22 cellular contexts compared by ENCODE assay signal in genomic region chr11:87057749-87058148, GRCh38. TPM values are rescaled to one million over a fixed set of nuclear protein-coding genes. Genes with fewer than 3 reads are reported as not detected.
DNase-seq lines count a peak whose midpoint lies in the region; ATAC-seq, FAIRE-seq and TF ChIP-seq lines count a peak whose summit lies in the region.
"Had no signal": no experiment of that assay in that cellular context is flagged by ENCODE, and none has a peak within 500 bp of the region (broad histone marks: within the 10 kb centered on the region; RNA-seq: fewer than 3 reads in every experiment).

No MANE protein-coding gene starts in this region.

- H3K9me3 ChIP-seq in K562 (replicated peaks; ENCODE audit: control insufficient read depth, insufficient read depth, low read depth, low read length), result no peaks in the 10 kb centered on the region
- H3K9me3 ChIP-seq in liver (ENCODE audit: control insufficient read depth in 4 of 4, low read length in 3 of 4), result no peaks in the 10 kb centered on the region
- no peaks in the 10 kb centered on the region for H3K9me3 ChIP-seq in tibial artery

- peaks cover 15% of the 10 kb centered on the region for H3K4me1 Mint-ChIP-seq in GM23338

- FAIRE-seq in K562 (lab: Jason Lieb, UNC), result no peak
- FAIRE-seq: D721Med, GM12878, GM19239, RCC 7860 had no signal

- H3K9ac ChIP-seq in K562 (ENCODE audit: insufficient read depth in 1 of 2, low read depth in 2 of 2, low read length in 2 of 2) (no peak overlapping the region), liver (ENCODE audit: low read depth in 1 of 2, low read length in 2 of 2) (no peak overlapping the region)
- H3K9ac ChIP-seq: KMS-11 had no signal

- H3K9me3 Mint-ChIP-seq in GM23338, result no peaks in the 10 kb centered on the region

- no TSS peak for BruUV-seq in K562 (replicated peaks; lab: Mats Ljungman, UMichigan)

- in situ Hi-C loops in K562 (cut with MboI), result no loop called here

- no peaks in the 10 kb centered on the region for H3K36me3 Mint-ChIP-seq in GM23338 (ENCODE audit: low read depth)

- no peak for TF ChIP-seq EP300 in K562 (IDR thresholded peaks at IDR 0.05; ENCODE audit: low read length)

- CTCF ChIA-PET in K562 (lab: Yijun Ruan, JAX; ENCODE audit: low intra/inter-chr PET ratio), result interaction anchor here (0.7 kb wide), 1 partner anchor 1309 kb away, joined by 4 read pairs; no protein-coding TSS in a partner anchor

- TF ChIP-seq RAD21 in K562 (CRISPR knock-in tag; conservative IDR thresholded peaks at IDR 0.05 in 1 of 2, IDR thresholded peaks at IDR 0.05 in 1 of 2), result no peak
- TF ChIP-seq RAD21 in liver (IDR thresholded peaks at IDR 0.05), result no peak

- H3K9me1 ChIP-seq in K562 (ENCODE audit: control insufficient read depth, insufficient read depth, low read length), result no peaks in the 10 kb centered on the region

- TF ChIP-seq CTCF in GM23338 (conservative IDR thresholded peaks at IDR 0.05; ENCODE audit: low read depth in 2 of 2) (no peak), K562 (IDR thresholded peaks at IDR 0.05 in 2 of 3, conservative IDR thresholded peaks at IDR 0.05 in 1 of 3; ENCODE audit: insufficient read depth in 2 of 3, low read depth in 1 of 3, low read length in 3 of 3) (no peak), liver (IDR thresholded peaks at IDR 0.05; ENCODE audit: low read depth, low read length, missing input control) (no peak), tibial artery (IDR thresholded peaks at IDR 0.05) (no peak)

- peaks cover 3% of the 10 kb centered on the region for H3K27me3 Mint-ChIP-seq in GM23338 (ENCODE audit: insufficient read depth, low read depth, poor library complexity)

- H3F3A ChIP-seq in GM23338 (replicated peaks; ENCODE audit: low read depth), result no peaks in the 10 kb centered on the region

- DNase-seq in GM23338 (ENCODE audit: low spot score), result no peak
- no peak for DNase-seq in K562 (ENCODE audit: extremely low read depth in 1 of 4, low spot score in 3 of 4)
- DNase-seq in tibial artery, result no peak
- DNase-seq in NCI-H345 (lab: John Stamatoyannopoulos, UW), result no peak
- DNase-seq in DMS153 (lab: John Stamatoyannopoulos, UW), result no peak
- no peak for DNase-seq in erythroblast (lab: John Stamatoyannopoulos, UW)
- DNase-seq: DMS53, H7, IMR-90, MM.1S, NCI-H2029 treated with DMSO at 0.1 percent for 48 hours, NCI-H510A, NCI-H69, OCI-M1, SIG-M5 had no signal

- no peak for TF ChIP-seq POLR2A in K562 (conservative IDR thresholded peaks at IDR 0.05)
- TF ChIP-seq POLR2A in erythroblast (IDR thresholded peaks at IDR 0.05; ENCODE audit: low read length), result no peak

- H2AFZ ChIP-seq in GM23338 (no peak overlapping the region), K562 (ENCODE audit: low read depth, low read length) (no peak overlapping the region)

- H3K79me2 ChIP-seq in GM23338 (replicated peaks; ENCODE audit: insufficient read depth) (peaks cover 68% of the 10 kb centered on the region), K562 (ENCODE audit: control insufficient read depth, insufficient read depth, low read length) (peaks cover 38% of the 10 kb centered on the region)

- H3K36me3 ChIP-seq in GM23338 (ENCODE audit: insufficient read depth), result no peaks in the 10 kb centered on the region
- peaks cover 4% of the 10 kb centered on the region; the same call in 1 of the 3 replicates for H3K36me3 ChIP-seq in K562 (ENCODE audit: control insufficient read depth, insufficient read depth, low read length)
- no peaks in the 10 kb centered on the region for H3K36me3 ChIP-seq in liver (ENCODE audit: control insufficient read depth in 4 of 4, insufficient read depth in 3 of 4, low read depth in 1 of 4, low read length in 3 of 4)
- H3K36me3 ChIP-seq in tibial artery, result no peaks in the 10 kb centered on the region

- POLR2A ChIA-PET in K562 (lab: Yijun Ruan, JAX), result no interaction called here

- H3K27ac Mint-ChIP-seq in GM23338, result peak overlapping the region; percentile 77

- no peaks in the 10 kb centered on the region for H3K27me3 ChIP-seq in GM23338 (ENCODE audit: insufficient read depth)
- H3K27me3 ChIP-seq in K562 (ENCODE audit: control insufficient read depth in 2 of 2, insufficient read depth in 2 of 2, low read length in 2 of 2), result no peaks in the 10 kb centered on the region
- H3K27me3 ChIP-seq in liver (ENCODE audit: control insufficient read depth in 4 of 4, insufficient read depth in 4 of 4, low read length in 3 of 4), result no peaks in the 10 kb centered on the region
- no peaks in the 10 kb centered on the region for H3K27me3 ChIP-seq in tibial artery

- ATAC-seq in GM23338 (no peak), K562 (peak; percentile 38; the same call in 2 of the 3 replicates)
- ATAC-seq: GM12878 had no signal

- H4K20me1 ChIP-seq in GM23338 (replicated peaks; ENCODE audit: insufficient read depth), result 0 out of 2 replicates have a peak, but pooled peaks cover 3% of the 10 kb centered on the region
- H4K20me1 ChIP-seq in K562 (replicated peaks; ENCODE audit: control insufficient read depth, insufficient read depth, low read length), result no peaks in the 10 kb centered on the region

- intact Hi-C loops in K562 (cut with micrococcal nuclease) (no loop called here), tibial artery (cut with DNase I; ENCODE audit: low total_unique reads) (no loop called here)

- H3K4me3 ChIP-seq in GM23338 (no peak overlapping the region), K562 (no peak overlapping the region), liver (ENCODE audit: low read depth in 1 of 3, low read length in 3 of 3) (no peak overlapping the region), tibial artery (no peak overlapping the region)
- H3K4me3 ChIP-seq: GM12878, SK-N-MC had no signal

- H3K4me1 ChIP-seq in GM23338 (ENCODE audit: insufficient read depth) (peaks cover 12% of the 10 kb centered on the region; the same call in 1 of the 2 replicates), K562 (replicated peaks in 1 of 2; ENCODE audit: control insufficient read depth in 2 of 2, insufficient read depth in 2 of 2, low read length in 2 of 2) (no peaks in the 10 kb centered on the region; a peak in 1 of 5 replicates), liver (ENCODE audit: control insufficient read depth in 4 of 4, insufficient read depth in 4 of 4, low read length in 3 of 4) (peaks cover 0 to 6% (median 0%) of the 10 kb centered on the region in 4 donors), tibial artery (peaks cover 0 to 28% (median 7%) of the 10 kb centered on the region in 4 donors)

- no peak overlapping the region for H3K4me3 Mint-ChIP-seq in GM23338

- peak overlapping the region; percentile 19; the same call in 1 of the 2 replicates for H3K4me2 ChIP-seq in GM23338
- no peak overlapping the region for H3K4me2 ChIP-seq in K562 (ENCODE audit: insufficient read depth, low read length)
- H3K4me2 ChIP-seq: KMS-11 had no signal

- H3K9me2 ChIP-seq in GM23338 (ENCODE audit: insufficient read depth), result no peaks in the 10 kb centered on the region

- H3K27ac ChIP-seq in GM23338 (ENCODE audit: low read depth) (peak overlapping the region; percentile 73), K562 (ENCODE audit: extremely low read depth, low read depth, low read length) (no peak overlapping the region), liver (ENCODE audit: low read depth in 1 of 2, low read length in 2 of 2) (no peak overlapping the region), tibial artery (peak overlapping the region; percentile 0 to 44)
- H3K27ac ChIP-seq: KMS-11, SK-N-MC had no signal

TF ChIP-seq in GM23338, 12 proteins besides CTCF, POLR2A, EP300 and RAD21 (continues in another document):
- TF ChIP-seq EZH2 (IDR thresholded peaks at IDR 0.05; ENCODE audit: low read depth, unreplicated experiment), result no peak

TF ChIP-seq in K562, 482 proteins besides CTCF, POLR2A, EP300 and RAD21 (continues in another document):
- TF ChIP-seq DLX4 (CRISPR knock-in tag; IDR thresholded peaks at IDR 0.05), result no peak
- TF ChIP-seq ZNF75A (CRISPR knock-in tag; IDR thresholded peaks at IDR 0.05), result no peak

TF ChIP-seq in liver, 16 proteins besides CTCF, POLR2A, EP300 and RAD21:
- no peak for TF ChIP-seq TAF1 (conservative IDR thresholded peaks at IDR 0.05)
- TF ChIP-seq HNF4A (conservative IDR thresholded peaks at IDR 0.05), result peak; percentile 46 to 66
- TF ChIP-seq GABPA (IDR thresholded peaks at IDR 0.05 in 1 of 2, conservative IDR thresholded peaks at IDR 0.05 in 1 of 2), result no peak
- no peak for TF ChIP-seq SP1 (IDR thresholded peaks at IDR 0.05)
- no peak for TF ChIP-seq ATF3 (IDR thresholded peaks at IDR 0.05)
- TF ChIP-seq YY1 (IDR thresholded peaks at IDR 0.05), result no peak

RNA-seq across cellular contexts. Expression of gene TMEM135, which starts 20.0 kb away (rescaled TPM):
- total RNA-seq in GM23338 (2014; rRNA removed; shearing (Covaris generic)), result 47.4 and 49.9 TPM in 2 replicates
- 19.2 and 23.4 TPM in 2 replicates for polyA plus RNA-seq in GM23338 (2016; fragmentation: Nextera tagmentation; extraction: Ambion mirVana)
- 53.5 and 67.7 TPM in 2 replicates for total RNA-seq in K562 (2011; cell fraction: chromatin; rRNA removed; ENCODE audit: low replicate concordance)
- total RNA-seq in K562 (2011; cell fraction: nucleolus; rRNA removed), result 29.0 and 34.1 TPM in 2 replicates
- total RNA-seq in K562 (2011; cell fraction: nucleoplasm; rRNA removed), result 47.7 and 69.0 TPM in 2 replicates
- total RNA-seq in K562 (2014; rRNA removed), result 17.3 and 18.1 TPM in 2 replicates
- total RNA-seq in K562 (2014; rRNA removed; fragmentation: Illumina TruSeq; extraction: Trizol), result 50.4 and 76.4 TPM in 2 replicates
- total RNA-seq in K562 (2015; rRNA removed; fragmentation: Illumina TruSeq; extraction: Trizol), result 39.5 and 53.6 TPM in 2 replicates
- 41.4 and 49.4 TPM in 2 replicates for total RNA-seq in K562 (2021)
- polyA plus RNA-seq in K562 (2011; rRNA removed), result 36.4 and 45.1 TPM in 2 replicates
- polyA plus RNA-seq in K562 (2011; cell fraction: cytosol; rRNA removed), result 25.2 and 57.5 TPM in 2 replicates
- 42.6 and 53.1 TPM in 2 replicates for polyA plus RNA-seq in K562 (2011; cell fraction: nucleus; rRNA removed)
- 22.6 and 38.2 TPM in 2 replicates for polyA plus RNA-seq in K562 (2012)
- polyA plus RNA-seq in K562 (2014; fragmentation: Illumina TruSeq; extraction: Trizol), result 23.1 and 23.2 TPM in 2 replicates
- 10 to 100 TPM; 24.0 to 24.9 TPM for polyA plus RNA-seq in K562 (2014; fragmentation: Nextera tagmentation; extraction: Ambion mirVana)
- 17.7 and 19.6 TPM in 2 replicates for polyA plus RNA-seq in K562 (2014; rRNA removed)
- 59.9 and 79.4 TPM in 2 replicates for polyA minus RNA-seq in K562 (2011; rRNA and poly(A)+ RNA removed)
- 22.8 and 25.4 TPM in 2 replicates for polyA minus RNA-seq in K562 (2011; cell fraction: cytosol; rRNA and poly(A)+ RNA removed)
- polyA minus RNA-seq in K562 (2011; cell fraction: nucleus; rRNA and poly(A)+ RNA removed), result 69.3 and 81.3 TPM in 2 replicates
- 10 to 100 TPM; 29.4 to 38.9 TPM for total RNA-seq in liver
- 10 to 100 TPM; 10.0 to 17.5 TPM for polyA plus RNA-seq in liver

Comparison
In these comparisons a context has a peak if more than half of its experiments do, and no peak if none do; other contexts are left out.
1. H3K27ac ChIP-seq: peak in GM23338 (single experiment) and tibial artery (2 of 2); none in K562 (single experiment) and liver (0 of 2).